Comparison of ENCODE assay signal across 17 cellular contexts in the genomic region with DNA sequence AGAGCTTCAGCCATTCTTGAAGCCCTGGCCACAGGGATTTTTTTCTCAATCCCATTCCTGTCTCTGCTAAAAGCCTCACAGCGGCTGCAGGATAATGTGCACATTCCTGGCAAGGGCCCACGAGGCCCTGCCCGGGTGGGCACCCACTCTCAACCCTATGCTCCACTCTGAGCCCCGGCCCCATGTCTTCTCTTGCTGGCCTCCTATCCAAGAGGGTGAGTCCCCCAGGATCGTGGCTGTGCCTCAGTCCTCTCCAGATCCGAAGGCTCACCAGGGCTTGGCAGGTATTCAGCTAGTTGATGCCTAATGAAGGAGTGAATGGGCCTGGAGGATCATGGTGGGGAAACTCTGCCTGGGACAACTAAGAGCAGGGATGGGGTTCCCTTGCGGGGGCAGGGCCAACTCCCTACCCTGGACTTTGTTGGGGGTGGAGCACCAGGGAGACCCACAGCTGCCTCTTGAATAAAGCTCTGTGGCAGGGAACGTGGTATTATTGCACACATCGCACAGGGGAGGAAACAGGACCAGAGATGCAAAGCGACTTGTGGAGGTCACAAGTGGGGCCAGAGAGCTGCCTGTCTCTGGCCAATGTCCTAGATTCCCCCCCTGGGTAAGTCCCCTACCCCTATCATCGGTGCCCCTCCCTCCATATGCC. TPM values are rescaled to one million over a fixed set of nuclear protein-coding genes. Genes with fewer than 3 reads are reported as not detected.
A peak's percentile ranks its signal among the peaks of the same experiment; 100 is the strongest.
DNase-seq lines count a peak whose midpoint lies in the region; ATAC-seq and TF ChIP-seq lines count a peak whose summit lies in the region.
"Had no signal": no experiment of that assay in that cellular context is flagged by ENCODE, and none has a peak within 500 bp of the region (broad histone marks: within the 10 kb centered on the region; RNA-seq: fewer than 3 reads in every experiment).

No MANE protein-coding gene starts in this region.

- H3K79me2 ChIP-seq in SK-N-SH (ENCODE audit: insufficient read depth), result no peaks in the 10 kb centered on the region
- H3K79me2 ChIP-seq in Loucy (ENCODE audit: insufficient read depth, low read length), result peaks cover 35% of the 10 kb centered on the region; the same call in 1 of the 2 replicates

- H3K9me3 Mint-ChIP-seq in stimulated activated memory B cell treated with anti-CD40 and anti-IgM and Interleukin-4, amounts not matched to agents 10 μg/mL and 1 μg/mL and 100 μg/mL, for 72 hours, result no peaks in the 10 kb centered on the region
- H3K9me3 Mint-ChIP-seq: activated T-cell treated with anti-CD3 and anti-CD28 coated beads, Interleukin-2, amount 50 U/mL, for 4 hours; central memory CD8-positive, alpha-beta T cell; memory B cell; stimulated activated naive CD8-positive, alpha-beta T cell treated with anti-CD3 and anti-CD28 coated beads, Interleukin-15, amount 100 ng/mL, for 72 hours had no signal

- TF ChIP-seq CTCF in SK-N-SH (IDR thresholded peaks at IDR 0.05) (no peak), Loucy (conservative IDR thresholded peaks at IDR 0.05; ENCODE audit: low read length) (no peak)

- CTCF ChIA-PET in SK-N-SH (lab: Yijun Ruan, JAX), result interaction anchor here (0.8 to 2.9 kb wide), 10 partner anchors 10 to 208 kb away, joined by 3 to 21 read pairs (median 3); no protein-coding TSS in a partner anchor

- H3K27me3 ChIP-seq in SK-N-SH (ENCODE audit: insufficient read depth) (no peaks in the 10 kb centered on the region), Loucy (ENCODE audit: insufficient read depth, low read length, poor library complexity, severe bottlenecking) (no peaks in the 10 kb centered on the region)

- H3K9me3 ChIP-seq in SK-N-SH (no peaks in the 10 kb centered on the region), Loucy (ENCODE audit: insufficient read depth, low read depth, low read length) (no peaks in the 10 kb centered on the region)
- H3K9me3 ChIP-seq: ascending aorta, esophagus muscularis mucosa, tibial nerve had no signal

- H2AFZ ChIP-seq in SK-N-SH (ENCODE audit: low read depth), result no peak overlapping the region
- no peak overlapping the region for H2AFZ ChIP-seq in Loucy (ENCODE audit: low read length)
- H2AFZ ChIP-seq: GM23248 had no signal

- no peak for TF ChIP-seq RAD21 in SK-N-SH (IDR thresholded peaks at IDR 0.05; ENCODE audit: low read length)

- H3K36me3 Mint-ChIP-seq in stimulated activated memory B cell treated with anti-CD40 and anti-IgM and Interleukin-4, amounts not matched to agents 10 μg/mL and 1 μg/mL and 100 μg/mL, for 72 hours, result no peaks in the 10 kb centered on the region
- H3K36me3 Mint-ChIP-seq: memory B cell had no signal

- H3K4me3 Mint-ChIP-seq in stimulated activated memory B cell treated with anti-CD40 and anti-IgM and Interleukin-4, amounts not matched to agents 10 μg/mL and 1 μg/mL and 100 μg/mL, for 72 hours, result no peak overlapping the region
- H3K4me3 Mint-ChIP-seq: activated CD4-positive, alpha-beta T cell treated with anti-CD3 and anti-CD28 coated beads for 36 hours had no signal

- no peaks in the 10 kb centered on the region for H3K9me2 ChIP-seq in SK-N-SH
- H3K9me2 ChIP-seq in Loucy (replicated peaks; ENCODE audit: low read depth, low read length), result no peaks in the 10 kb centered on the region

- H3K27me3 Mint-ChIP-seq in stimulated activated memory B cell treated with anti-CD40 and anti-IgM and Interleukin-4, amounts not matched to agents 10 μg/mL and 1 μg/mL and 100 μg/mL, for 72 hours, result no peaks in the 10 kb centered on the region
- H3K27me3 Mint-ChIP-seq: central memory CD8-positive, alpha-beta T cell; memory B cell had no signal

- peak overlapping the region; percentile 84 for H3K27ac Mint-ChIP-seq in stimulated activated memory B cell treated with anti-CD40 and anti-IgM and Interleukin-4, amounts not matched to agents 10 μg/mL and 1 μg/mL and 100 μg/mL, for 72 hours
- H3K27ac Mint-ChIP-seq: activated CD4-positive, alpha-beta T cell treated with anti-CD3 and anti-CD28 coated beads for 36 hours; stimulated activated naive CD8-positive, alpha-beta T cell treated with anti-CD3 and anti-CD28 coated beads, Interleukin-15, amount 100 ng/mL, for 72 hours had no signal

- 56% methylated on average over 7 of the region's 11 CpGs for WGBS in SK-N-SH (ENCODE audit: low lambda C conversion rate)

- H3F3A ChIP-seq in SK-N-SH (replicated peaks; ENCODE audit: insufficient read depth) (no peaks in the 10 kb centered on the region), Loucy (ENCODE audit: low read depth) (peaks cover 6% of the 10 kb centered on the region)

- H3K4me2 ChIP-seq in SK-N-SH (no peak overlapping the region), Loucy (ENCODE audit: low read depth, low read length, poor library complexity, severe bottlenecking) (peak overlapping the region; percentile 45)

- POLR2A ChIA-PET in SK-N-SH (lab: Yijun Ruan, JAX), result no interaction called here

- H4K20me1 ChIP-seq in SK-N-SH (ENCODE audit: insufficient read depth), result no peaks in the 10 kb centered on the region
- H4K20me1 ChIP-seq in Loucy (ENCODE audit: insufficient read depth, low read length, poor library complexity, severe bottlenecking), result no peaks in the 10 kb centered on the region

- peaks cover 44% of the 10 kb centered on the region for H3K4me1 Mint-ChIP-seq in stimulated activated memory B cell treated with anti-CD40 and anti-IgM and Interleukin-4, amounts not matched to agents 10 μg/mL and 1 μg/mL and 100 μg/mL, for 72 hours

- TF ChIP-seq EP300 in SK-N-SH (IDR thresholded peaks at IDR 0.05; ENCODE audit: borderline replicate concordance in 1 of 2, low read depth in 1 of 2, low read length in 1 of 2), result no peak

- DNase-seq in SK-N-SH (peak; percentile 23), epithelial cell of prostate (ENCODE audit: low read depth, low spot score) (no peak), NCI-H2029 (lab: John Stamatoyannopoulos, UW) (no peak), NCI-H345 (lab: John Stamatoyannopoulos, UW) (no peak)
- no peak for DNase-seq in central memory CD4-positive, alpha-beta T cell

- no peak overlapping the region for H3K4me3 ChIP-seq in SK-N-SH (ENCODE audit: low read depth in 2 of 2, low read length in 1 of 2)
- no peak overlapping the region for H3K4me3 ChIP-seq in Loucy (ENCODE audit: low read length, poor library complexity, severe bottlenecking)
- H3K4me3 ChIP-seq: tibial nerve had no signal

- H3K27ac ChIP-seq in SK-N-SH (ENCODE audit: low read depth in 2 of 2, low read length in 1 of 2), result no peak overlapping the region
- peak overlapping the region; percentile 6 for H3K27ac ChIP-seq in epithelial cell of prostate
- H3K27ac ChIP-seq: ascending aorta, esophagus muscularis mucosa, GM23248 had no signal

- no peak overlapping the region for H3K9ac ChIP-seq in SK-N-SH
- no peak overlapping the region for H3K9ac ChIP-seq in Loucy (ENCODE audit: low read depth, low read length, poor library complexity, severe bottlenecking)
- H3K9ac ChIP-seq: GM23248 had no signal

- H3K4me1 ChIP-seq in SK-N-SH (ENCODE audit: control insufficient read depth in 1 of 2, insufficient read depth in 2 of 2, low read depth in 1 of 2, low read length in 1 of 2) (peaks cover 0 to 11% of the 10 kb centered on the region in 2 experiments; a peak in 1 of 4 replicates), Loucy (ENCODE audit: insufficient read depth, low read length, poor library complexity, severe bottlenecking) (peaks cover 5% of the 10 kb centered on the region)

- H3K36me3 ChIP-seq in SK-N-SH (replicated peaks in 1 of 2; ENCODE audit: control insufficient read depth in 1 of 2, insufficient read depth in 2 of 2, low read length in 1 of 2), result no peaks in the 10 kb centered on the region
- no peaks in the 10 kb centered on the region for H3K36me3 ChIP-seq in Loucy (ENCODE audit: insufficient read depth, low read length)
- H3K36me3 ChIP-seq: ascending aorta, tibial nerve had no signal

- ATAC-seq in SK-N-SH treated with all-trans-retinoic acid at 6 μM for 48 hours, result no peak
- no peak for ATAC-seq in stimulated activated memory B cell treated with anti-CD40 and anti-IgM and Interleukin-4, amounts not matched to agents 10 μg/mL and 1 μg/mL and 100 μg/mL, for 72 hours

TF ChIP-seq in SK-N-SH, 30 proteins besides CTCF, POLR2A, EP300 and RAD21:
- TF ChIP-seq RFX5 (IDR thresholded peaks at IDR 0.05; ENCODE audit: low read length) (no peak), ELF1 (IDR thresholded peaks at IDR 0.05) (no peak), POLR2AphosphoS5 (IDR thresholded peaks at IDR 0.05; ENCODE audit: low read depth, low read length) (no peak), GATA2 (CRISPR knock-in tag; IDR thresholded peaks at IDR 0.05) (no peak), MXI1 (IDR thresholded peaks at IDR 0.05; ENCODE audit: low read depth, low read length) (no peak)

TF ChIP-seq in SK-N-SH treated with all-trans-retinoic acid at 6 μM for 48 hours, 23 proteins besides CTCF, POLR2A, EP300 and RAD21 (continues in another document):
- TF ChIP-seq SNAI2 (CRISPR knock-in tag; IDR thresholded peaks at IDR 0.05), result no peak
- TF ChIP-seq, protein P1, sequence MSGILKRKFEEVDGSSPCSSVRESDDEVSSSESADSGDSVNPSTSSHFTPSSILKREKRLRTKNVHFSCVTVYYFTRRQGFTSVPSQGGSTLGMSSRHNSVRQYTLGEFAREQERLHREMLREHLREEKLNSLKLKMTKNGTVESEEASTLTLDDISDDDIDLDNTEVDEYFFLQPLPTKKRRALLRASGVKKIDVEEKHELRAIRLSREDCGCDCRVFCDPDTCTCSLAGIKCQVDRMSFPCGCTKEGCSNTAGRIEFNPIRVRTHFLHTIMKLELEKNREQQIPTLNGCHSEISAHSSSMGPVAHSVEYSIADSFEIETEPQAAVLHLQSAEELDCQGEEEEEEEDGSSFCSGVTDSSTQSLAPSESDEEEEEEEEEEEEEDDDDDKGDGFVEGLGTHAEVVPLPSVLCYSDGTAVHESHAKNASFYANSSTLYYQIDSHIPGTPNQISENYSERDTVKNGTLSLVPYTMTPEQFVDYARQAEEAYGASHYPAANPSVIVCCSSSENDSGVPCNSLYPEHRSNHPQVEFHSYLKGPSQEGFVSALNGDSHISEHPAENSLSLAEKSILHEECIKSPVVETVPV (CRISPR knock-in tag; IDR thresholded peaks at IDR 0.05), result no peak
- TF ChIP-seq, protein P2, sequence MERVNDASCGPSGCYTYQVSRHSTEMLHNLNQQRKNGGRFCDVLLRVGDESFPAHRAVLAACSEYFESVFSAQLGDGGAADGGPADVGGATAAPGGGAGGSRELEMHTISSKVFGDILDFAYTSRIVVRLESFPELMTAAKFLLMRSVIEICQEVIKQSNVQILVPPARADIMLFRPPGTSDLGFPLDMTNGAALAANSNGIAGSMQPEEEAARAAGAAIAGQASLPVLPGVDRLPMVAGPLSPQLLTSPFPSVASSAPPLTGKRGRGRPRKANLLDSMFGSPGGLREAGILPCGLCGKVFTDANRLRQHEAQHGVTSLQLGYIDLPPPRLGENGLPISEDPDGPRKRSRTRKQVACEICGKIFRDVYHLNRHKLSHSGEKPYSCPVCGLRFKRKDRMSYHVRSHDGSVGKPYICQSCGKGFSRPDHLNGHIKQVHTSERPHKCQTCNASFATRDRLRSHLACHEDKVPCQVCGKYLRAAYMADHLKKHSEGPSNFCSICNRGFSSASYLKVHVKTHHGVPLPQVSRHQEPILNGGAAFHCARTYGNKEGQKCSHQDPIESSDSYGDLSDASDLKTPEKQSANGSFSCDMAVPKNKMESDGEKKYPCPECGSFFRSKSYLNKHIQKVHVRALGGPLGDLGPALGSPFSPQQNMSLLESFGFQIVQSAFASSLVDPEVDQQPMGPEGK (CRISPR knock-in tag; IDR thresholded peaks at IDR 0.05; ENCODE audit: borderline replicate concordance), result no peak

RNA-seq across cellular contexts. Expression of a gene that starts 5.4 kb away (rescaled TPM):
- 2.1 and 4.3 TPM in 2 replicates for polyA plus RNA-seq in SK-N-SH (2012; rRNA removed)
- 0.75 and 0.89 TPM in 2 replicates for polyA plus RNA-seq in SK-N-SH (2012; cell fraction: cytosol; rRNA removed)
- polyA plus RNA-seq in SK-N-SH (2012; cell fraction: nucleus; rRNA removed), result 25.3 and 25.5 TPM in 2 replicates
